ENCODE assay signal across 1 cellular context in the genomic region with DNA sequence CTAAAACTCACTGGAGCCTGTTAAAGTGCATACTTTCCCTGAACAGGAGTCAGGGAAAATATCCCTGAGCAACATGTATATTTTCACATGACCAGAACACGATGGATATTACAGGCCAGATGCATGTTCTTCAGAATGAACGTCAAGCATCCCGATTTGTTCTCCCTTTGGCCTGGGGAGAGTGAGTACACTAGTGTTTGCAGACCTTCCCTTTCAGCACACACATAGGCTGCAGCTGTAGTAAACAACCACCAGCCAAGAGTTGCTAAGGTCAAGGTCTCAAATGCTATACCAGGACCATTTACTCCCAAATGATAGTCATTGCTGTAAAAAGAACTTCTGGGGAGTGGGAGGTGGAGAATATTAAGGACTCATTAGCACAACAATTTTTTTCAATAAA.
TF ChIP-seq lines count a peak whose summit lies in the region.

No MANE protein-coding gene starts in this region.

TF ChIP-seq in GM23338, 12 proteins besides CTCF, POLR2A, EP300 and RAD21 (continued from another document):
- TF ChIP-seq ZNF462 (CRISPR knock-in tag; IDR thresholded peaks at IDR 0.05) = no peak
- TF ChIP-seq EZH2phosphoT487 (IDR thresholded peaks at IDR 0.05; ENCODE audit: unreplicated experiment) = no peak
- TF ChIP-seq, protein P1, sequence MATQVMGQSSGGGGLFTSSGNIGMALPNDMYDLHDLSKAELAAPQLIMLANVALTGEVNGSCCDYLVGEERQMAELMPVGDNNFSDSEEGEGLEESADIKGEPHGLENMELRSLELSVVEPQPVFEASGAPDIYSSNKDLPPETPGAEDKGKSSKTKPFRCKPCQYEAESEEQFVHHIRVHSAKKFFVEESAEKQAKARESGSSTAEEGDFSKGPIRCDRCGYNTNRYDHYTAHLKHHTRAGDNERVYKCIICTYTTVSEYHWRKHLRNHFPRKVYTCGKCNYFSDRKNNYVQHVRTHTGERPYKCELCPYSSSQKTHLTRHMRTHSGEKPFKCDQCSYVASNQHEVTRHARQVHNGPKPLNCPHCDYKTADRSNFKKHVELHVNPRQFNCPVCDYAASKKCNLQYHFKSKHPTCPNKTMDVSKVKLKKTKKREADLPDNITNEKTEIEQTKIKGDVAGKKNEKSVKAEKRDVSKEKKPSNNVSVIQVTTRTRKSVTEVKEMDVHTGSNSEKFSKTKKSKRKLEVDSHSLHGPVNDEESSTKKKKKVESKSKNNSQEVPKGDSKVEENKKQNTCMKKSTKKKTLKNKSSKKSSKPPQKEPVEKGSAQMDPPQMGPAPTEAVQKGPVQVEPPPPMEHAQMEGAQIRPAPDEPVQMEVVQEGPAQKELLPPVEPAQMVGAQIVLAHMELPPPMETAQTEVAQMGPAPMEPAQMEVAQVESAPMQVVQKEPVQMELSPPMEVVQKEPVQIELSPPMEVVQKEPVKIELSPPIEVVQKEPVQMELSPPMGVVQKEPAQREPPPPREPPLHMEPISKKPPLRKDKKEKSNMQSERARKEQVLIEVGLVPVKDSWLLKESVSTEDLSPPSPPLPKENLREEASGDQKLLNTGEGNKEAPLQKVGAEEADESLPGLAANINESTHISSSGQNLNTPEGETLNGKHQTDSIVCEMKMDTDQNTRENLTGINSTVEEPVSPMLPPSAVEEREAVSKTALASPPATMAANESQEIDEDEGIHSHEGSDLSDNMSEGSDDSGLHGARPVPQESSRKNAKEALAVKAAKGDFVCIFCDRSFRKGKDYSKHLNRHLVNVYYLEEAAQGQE (IDR thresholded peaks at IDR 0.05; ENCODE audit: unreplicated experiment) = no peak
- TF ChIP-seq NANOG (IDR thresholded peaks at IDR 0.05; ENCODE audit: borderline replicate concordance) = no peak
- no peak for TF ChIP-seq POLR2AphosphoS5 (IDR thresholded peaks at IDR 0.05; ENCODE audit: low read depth)
TF ChIP-seq in GM23338: peak in this region for 0.
